In genomic region chr3:58237940-58238681, GRCh38 we compare ENCODE assay signal across 8 cellular contexts. TPM values are rescaled to one million over a fixed set of nuclear protein-coding genes. Genes with fewer than 3 reads are reported as not detected.
DNase-seq lines count a peak whose midpoint lies in the region; ATAC-seq and TF ChIP-seq lines count a peak whose summit lies in the region.

No MANE protein-coding gene starts in this region.

- peak overlapping the region; percentile 85 for H3K4me3 ChIP-seq in SJCRH30
- H3K4me3 ChIP-seq in ovary, result peak overlapping the region; percentile 68
- H3K4me3 ChIP-seq in upper lobe of right lung, result peak overlapping the region; percentile 89

- no peaks in the 10 kb centered on the region for H3K36me3 Mint-ChIP-seq in activated naive CD4-positive, alpha-beta T cell treated with anti-CD3 and anti-CD28 coated beads for 36 hours (ENCODE audit: low read depth)

- DNase-seq in NCI-H2227 (lab: John Stamatoyannopoulos, UW; ENCODE audit: unreplicated experiment), result peak; percentile 48
- DNase-seq in NCI-H2227 treated with DMSO at 0.1 percent for 48 hours (lab: John Stamatoyannopoulos, UW), result no peak
- DNase-seq in SJCRH30, result peak; percentile 36 to 44
- DNase-seq in activated naive CD4-positive, alpha-beta T cell treated with anti-CD3 and anti-CD28 coated beads for 36 hours, result peak; percentile 53
- DNase-seq in Right ventricle myocardium inferior (ENCODE audit: missing footprints), result peak; percentile 85
- DNase-seq in ovary, result peak; percentile 46 to 79 (median 69)
- DNase-seq in upper lobe of right lung, result peak; percentile 86

- intact Hi-C loops in activated naive CD4-positive, alpha-beta T cell treated with anti-CD3 and anti-CD28 coated beads for 36 hours (cut with micrococcal nuclease), result loop anchor here (1.0 to 5.0 kb wide), 7 partner anchors 24 to 294 kb away; partner anchors contain the start of genes HTD2, KCTD6, PDHB and RPP14
- intact Hi-C loops in Right ventricle myocardium inferior (cut with DNase I) (loop anchor here (5.0 kb wide), 1 partner anchor 59 kb away; no protein-coding TSS in a partner anchor), ovary (cut with DNase I) (loop anchor here (5.0 to 10.0 kb wide), 5 partner anchors 57 to 376 kb away; partner anchors contain the start of genes HTD2 (in 2 of the 4) and RPP14 (in 2 of the 4)), upper lobe of right lung (cut with DNase I) (no loop called here)

- no peak overlapping the region for H3K27ac Mint-ChIP-seq in activated naive CD4-positive, alpha-beta T cell treated with anti-CD3 and anti-CD28 coated beads for 36 hours

- H3K9me3 ChIP-seq in SJCRH30 (replicated peaks) (no peaks in the 10 kb centered on the region), ovary (no peaks in the 10 kb centered on the region), upper lobe of right lung (no peaks in the 10 kb centered on the region)

- peak overlapping the region; percentile 86 for H3K4me3 Mint-ChIP-seq in activated naive CD4-positive, alpha-beta T cell treated with anti-CD3 and anti-CD28 coated beads for 36 hours

- H3K4me1 ChIP-seq in SJCRH30, result no peaks in the 10 kb centered on the region
- H3K4me1 ChIP-seq in ovary (ENCODE audit: insufficient read depth), result peaks cover 6% of the 10 kb centered on the region
- H3K4me1 ChIP-seq in upper lobe of right lung, result peaks cover 15% of the 10 kb centered on the region

- peaks cover 6% of the 10 kb centered on the region for H3K27me3 Mint-ChIP-seq in activated naive CD4-positive, alpha-beta T cell treated with anti-CD3 and anti-CD28 coated beads for 36 hours (ENCODE audit: low read depth)

- H3K9me3 Mint-ChIP-seq in activated naive CD4-positive, alpha-beta T cell treated with anti-CD3 and anti-CD28 coated beads for 36 hours, result no peaks in the 10 kb centered on the region

- H3K27ac ChIP-seq in SJCRH30, result no peak overlapping the region
- H3K27ac ChIP-seq in ovary, result peak overlapping the region; percentile 67 to 68
- peak overlapping the region; percentile 75 for H3K27ac ChIP-seq in upper lobe of right lung

- no peaks in the 10 kb centered on the region for H3K27me3 ChIP-seq in SJCRH30
- no peaks in the 10 kb centered on the region for H3K27me3 ChIP-seq in ovary
- no peaks in the 10 kb centered on the region for H3K27me3 ChIP-seq in upper lobe of right lung

- ATAC-seq in HG02938 (IDR thresholded peaks at IDR 0.05; ENCODE audit: unreplicated experiment) (peak; percentile 28), Right ventricle myocardium inferior (peak; percentile 63), upper lobe of right lung (peak; percentile 75)

- H3K4me1 Mint-ChIP-seq in activated naive CD4-positive, alpha-beta T cell treated with anti-CD3 and anti-CD28 coated beads for 36 hours (ENCODE audit: low read depth), result peaks cover 10% of the 10 kb centered on the region

- WGBS in ovary, 3 donors, result 1% methylated on average over 52 to 54 of the region's 54 CpGs

- TF ChIP-seq POLR2A in ovary (IDR thresholded peaks at IDR 0.05), result no peak

- CTCF ChIA-PET in activated naive CD4-positive, alpha-beta T cell treated with anti-CD3 and anti-CD28 coated beads for 36 hours (lab: Charles Lee), result interaction anchor here (0.5 to 2.0 kb wide), 7 partner anchors 15 to 247 kb away, joined by 3 to 6 read pairs (median 3); partner anchors contain the start of genes HTD2 and RPP14

- TF ChIP-seq EP300 in ovary (IDR thresholded peaks at IDR 0.05), result no peak

- no peaks in the 10 kb centered on the region for H3K36me3 ChIP-seq in SJCRH30
- H3K36me3 ChIP-seq in ovary, result no peaks in the 10 kb centered on the region
- H3K36me3 ChIP-seq in upper lobe of right lung, result no peaks in the 10 kb centered on the region

- TF ChIP-seq CTCF in ovary (IDR thresholded peaks at IDR 0.05) (no peak), upper lobe of right lung (IDR thresholded peaks at IDR 0.05) (no peak)

RNA-seq across cellular contexts. Expression of gene ABHD6, which starts 0.5 kb away (rescaled TPM):
- total RNA-seq in SJCRH30 (2014; rRNA removed; shearing (Covaris generic)), result 4.3 and 4.6 TPM in 2 replicates
- 1 to 10 TPM; 1.1 to 1.6 TPM for total RNA-seq in activated naive CD4-positive, alpha-beta T cell treated with anti-CD3 and anti-CD28 coated beads for 36 hours
- total RNA-seq in Right ventricle myocardium inferior (10.5 TPM), ovary (10 to 100 TPM in 4 of 7 donors, 1 to 10 TPM in 3; 8.2 to 11.3 (median 10.5) TPM), upper lobe of right lung (19.1 TPM)
- 10 to 100 TPM in 1 of 2 donors, 1 to 10 TPM in 1; 4.8 to 36.6 TPM for polyA plus RNA-seq in ovary

RNA-seq across cellular contexts. Expression of gene DNASE1L3, which starts 27.3 kb away (rescaled TPM):
- not detected in 2 replicates for total RNA-seq in SJCRH30 (2014; rRNA removed; shearing (Covaris generic))
- not detected for total RNA-seq in activated naive CD4-positive, alpha-beta T cell treated with anti-CD3 and anti-CD28 coated beads for 36 hours
- total RNA-seq in Right ventricle myocardium inferior (2.1 TPM), ovary (1 to 10 TPM in 1 of 7 donors, under 1 TPM in 4, not detected in 2; 0.48 to 1.8 (median 0.65) TPM), upper lobe of right lung (125 TPM)
- 10 to 100 TPM in 1 of 2 donors, under 1 TPM in 1; 0.61 to 10.3 TPM for polyA plus RNA-seq in ovary

Comparison
In these comparisons a context has a peak if more than half of its experiments do, and no peak if none do; other contexts are left out.
1. RNA of gene DNASE1L3, which starts 27.3 kb away (total RNA-seq): 125 TPM in upper lobe of right lung (single experiment); 2.1 TPM in Right ventricle myocardium inferior (single experiment), 0.48 to 1.8 TPM in ovary, not detected in SJCRH30 and not detected in activated naive CD4-positive, alpha-beta T cell treated with anti-CD3 and anti-CD28 coated beads for 36 hours; every median in the first group is over 10 times any median in the second.
2. Peak in every context shown above with its lines, with median percentiles within 50 percentile points of each other: ATAC-seq and H3K4me3 ChIP-seq.